Comparison of ENCODE assay signal across 8 cellular contexts in the genomic region with DNA sequence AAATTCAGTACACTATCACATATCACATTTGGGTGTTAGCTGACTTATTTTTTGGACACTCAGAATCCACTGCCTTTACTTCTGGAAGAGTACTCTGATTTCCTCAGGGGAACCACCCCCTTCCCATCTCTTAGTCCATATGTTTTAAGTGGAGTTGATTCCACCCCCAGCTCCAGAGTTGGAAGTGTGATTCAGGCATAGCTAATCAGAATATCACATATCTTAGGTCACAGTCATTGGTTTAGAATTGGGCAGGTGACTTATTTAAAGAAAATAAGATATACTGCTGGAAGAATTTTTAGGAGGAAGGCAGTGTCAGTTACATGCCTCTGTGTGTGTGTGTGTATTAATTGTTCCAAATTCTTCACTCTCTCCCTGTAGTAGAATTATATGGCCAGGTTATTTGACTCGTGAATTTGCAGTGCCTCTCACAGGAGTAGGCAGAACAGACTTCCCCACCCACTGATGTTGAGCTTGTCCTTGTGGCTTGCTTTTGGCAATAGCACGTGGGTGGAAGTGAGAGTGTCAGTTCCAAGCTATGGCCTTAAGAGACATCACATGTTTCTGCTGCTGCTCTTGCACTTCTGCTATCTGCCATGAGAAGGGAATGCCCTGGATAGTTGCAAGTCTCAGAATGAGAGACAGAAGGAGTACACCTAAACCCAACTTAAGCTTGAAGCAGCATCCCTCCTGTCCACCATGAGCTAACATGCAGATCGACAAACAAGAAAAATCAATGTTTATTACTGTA. TPM values are rescaled to one million over a fixed set of nuclear protein-coding genes. Genes with fewer than 3 reads are reported as not detected.
DNase-seq lines count a peak whose midpoint lies in the region; ATAC-seq, FAIRE-seq and TF ChIP-seq lines count a peak whose summit lies in the region.
"Had no signal": no experiment of that assay in that cellular context is flagged by ENCODE, and none has a peak within 500 bp of the region (broad histone marks: within the 10 kb centered on the region; RNA-seq: fewer than 3 reads in every experiment).

No MANE protein-coding gene starts in this region.

- H3K27ac ChIP-seq in RWPE2 (ENCODE audit: poor library complexity, severe bottlenecking), result no peak overlapping the region
- no peak overlapping the region for H3K27ac ChIP-seq in Peyer's patch

- ATAC-seq in HG02884 (IDR thresholded peaks at IDR 0.05; ENCODE audit: unreplicated experiment) (peak; percentile 96), RWPE2 (ENCODE audit: low read depth) (peak; percentile 35; the same call in 1 of the 3 replicates)

- H3K4me3 ChIP-seq in RWPE2 (ENCODE audit: severe bottlenecking) (no peak overlapping the region), Peyer's patch (no peak overlapping the region)

- peak; percentile 96 for FAIRE-seq in GM19239 (lab: Jason Lieb, UNC)
- FAIRE-seq: colon had no signal

- DNase-seq in GM19239 (ENCODE audit: insufficient read length, low spot score) (peak; percentile 40), RWPE2 (ENCODE audit: low spot score) (no peak), pons (ENCODE audit: low spot score) (peak; percentile 88), ACHN (no peak), Peyer's patch (no peak), A172 (ENCODE audit: low spot score) (no peak)

- H3K27me3 ChIP-seq in RWPE2 (ENCODE audit: insufficient read depth, poor library complexity, severe bottlenecking) (peaks cover 4% of the 10 kb centered on the region), Peyer's patch (no peaks in the 10 kb centered on the region)

- TF ChIP-seq POLR2A in Peyer's patch (IDR thresholded peaks at IDR 0.05), result no peak

- no peaks in the 10 kb centered on the region for H3K36me3 ChIP-seq in RWPE2 (ENCODE audit: low read depth)
- no peaks in the 10 kb centered on the region for H3K36me3 ChIP-seq in Peyer's patch

- TF ChIP-seq CTCF in RWPE2 (IDR thresholded peaks at IDR 0.05; ENCODE audit: poor library complexity, severe bottlenecking), result no peak
- no peak for TF ChIP-seq CTCF in Peyer's patch (IDR thresholded peaks at IDR 0.05)

- in situ Hi-C loops in ACHN (cut with HindIII; ENCODE audit: low pct_ligation_motif_present, low pct_unique_long_range_greater_than_20kb, low sequenced_read_pairs), result no loop called here

- H3K9me3 ChIP-seq in RWPE2 (ENCODE audit: severe bottlenecking) (no peaks in the 10 kb centered on the region), Peyer's patch (no peaks in the 10 kb centered on the region)

- H3K4me1 ChIP-seq in RWPE2 (ENCODE audit: insufficient read depth, poor library complexity, severe bottlenecking) (no peaks in the 10 kb centered on the region), Peyer's patch (no peaks in the 10 kb centered on the region)

RNA-seq across cellular contexts. Expression of gene GAS2L3, which starts 6.4 kb away (rescaled TPM):
- total RNA-seq in Peyer's patch, result 10 to 100 TPM in 2 of 4 donors, 1 to 10 TPM in 2; 2.5 to 20.1 (median 10.3) TPM
- total RNA-seq in A172 (2014; rRNA removed; shearing (Covaris generic)), result 25.4 and 33.0 TPM in 2 replicates

Comparison
In these comparisons a context has a peak if more than half of its experiments do, and no peak if none do; other contexts are left out.
1. DNase-seq: peak in GM19239 (single experiment) and pons (single experiment); none in RWPE2 (single experiment), ACHN (single experiment), Peyer's patch (0 of 3) and A172 (single experiment).